Comparison of ENCODE assay signal across 12 cellular contexts in the genomic region with DNA sequence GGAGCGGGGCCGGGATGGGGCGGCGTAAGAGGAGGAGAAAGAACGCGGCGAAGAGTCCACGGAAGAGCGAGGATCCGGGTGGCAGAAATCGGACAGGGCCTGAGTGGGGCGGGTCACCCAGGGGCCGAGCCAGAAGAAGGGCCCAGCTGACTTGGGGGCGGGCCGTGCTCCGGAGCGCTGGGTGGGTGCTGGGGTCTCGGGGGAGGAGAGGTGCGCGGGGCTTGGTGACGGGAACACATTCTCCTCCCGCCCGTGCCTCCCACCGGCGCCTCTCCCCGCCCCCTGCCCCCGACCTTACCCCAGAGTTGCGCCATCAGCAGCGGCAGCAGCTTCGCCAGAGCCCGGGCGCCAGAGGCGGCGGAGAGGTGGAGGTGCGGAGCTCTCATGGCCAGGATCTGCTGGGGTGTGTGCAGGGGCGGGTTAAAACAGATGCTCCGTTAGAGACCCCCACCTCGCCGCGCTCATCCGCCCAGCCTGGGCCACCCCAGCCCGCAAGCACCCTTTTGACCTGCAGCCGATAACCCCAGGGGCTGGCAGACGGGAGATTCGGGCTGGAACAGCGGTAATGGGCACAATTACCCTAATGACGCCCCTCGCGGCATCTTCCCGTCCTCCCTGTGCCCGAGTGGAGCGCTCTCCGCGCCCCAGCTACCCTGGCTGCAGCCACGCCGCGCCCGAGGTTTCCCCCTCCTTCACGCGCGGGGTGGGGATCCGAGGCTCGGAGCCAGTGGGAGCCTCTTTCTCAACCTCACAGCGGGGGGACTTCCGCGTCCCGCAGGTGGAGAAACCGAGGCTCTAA. TPM values are rescaled to one million over a fixed set of nuclear protein-coding genes. Genes with fewer than 3 reads are reported as not detected.
DNase-seq lines count a peak whose midpoint lies in the region; ATAC-seq, FAIRE-seq and TF ChIP-seq lines count a peak whose summit lies in the region.
"Had no signal": no experiment of that assay in that cellular context is flagged by ENCODE, and none has a peak within 500 bp of the region (broad histone marks: within the 10 kb centered on the region; RNA-seq: fewer than 3 reads in every experiment).

No MANE protein-coding gene starts in this region.

- H3K4me3 Mint-ChIP-seq in activated naive CD8-positive, alpha-beta T cell treated with anti-CD3 and anti-CD28 coated beads, Interleukin-2, amount 10 ng/mL, durations not matched to agents 7 days and 5 days = peak overlapping the region; percentile 72
- H3K4me3 Mint-ChIP-seq: activated CD4-positive, alpha-beta memory T cell treated with anti-CD3 and anti-CD28 coated beads, Interleukin-2, amount 10 ng/mL, durations not matched to agents 7 days and 5 days had no signal

- H3K9me3 Mint-ChIP-seq in activated naive CD8-positive, alpha-beta T cell treated with anti-CD3 and anti-CD28 coated beads, Interleukin-2, amount 10 ng/mL, durations not matched to agents 7 days and 5 days = no peaks in the 10 kb centered on the region
- H3K9me3 Mint-ChIP-seq: activated CD4-positive, alpha-beta memory T cell treated with anti-CD3 and anti-CD28 coated beads, Interleukin-2, amount 10 ng/mL, durations not matched to agents 7 days and 5 days had no signal

- no peaks in the 10 kb centered on the region for H3K36me3 Mint-ChIP-seq in activated naive CD8-positive, alpha-beta T cell treated with anti-CD3 and anti-CD28 coated beads, Interleukin-2, amount 10 ng/mL, durations not matched to agents 7 days and 5 days

- H3K27ac Mint-ChIP-seq in activated naive CD8-positive, alpha-beta T cell treated with anti-CD3 and anti-CD28 coated beads, Interleukin-2, amount 10 ng/mL, durations not matched to agents 7 days and 5 days = no peak overlapping the region
- H3K27ac Mint-ChIP-seq: activated CD4-positive, alpha-beta memory T cell treated with anti-CD3 and anti-CD28 coated beads, Interleukin-2, amount 10 ng/mL, durations not matched to agents 7 days and 5 days had no signal

- POLR2A ChIA-PET in activated naive CD8-positive, alpha-beta T cell treated with anti-CD3 and anti-CD28 coated beads, Interleukin-2, amount 10 ng/mL, durations not matched to agents 7 days and 5 days (lab: Charles Lee) = interaction anchor here (1.0 kb wide), 1 partner anchor 8 kb away, joined by 3 read pairs; no protein-coding TSS in a partner anchor

- peaks cover 25% of the 10 kb centered on the region for H3K4me1 Mint-ChIP-seq in activated naive CD8-positive, alpha-beta T cell treated with anti-CD3 and anti-CD28 coated beads, Interleukin-2, amount 10 ng/mL, durations not matched to agents 7 days and 5 days

- no peak for TF ChIP-seq POLR2A in stomach (IDR thresholded peaks at IDR 0.05)
- no peak for TF ChIP-seq POLR2A in H54 (IDR thresholded peaks at IDR 0.05; ENCODE audit: low read depth, low read length)

- 2 to 3% (median 2%) methylated on average over 40 to 68 of the region's 68 CpGs for WGBS in stomach, 5 donors

- H3K36me3 ChIP-seq in stomach = no peaks in the 10 kb centered on the region

- TF ChIP-seq EP300 in stomach (IDR thresholded peaks at IDR 0.05) = no peak

- DNase-seq in SIG-M5 treated with dmso at 0.1 percent for 504 hours (lab: John Stamatoyannopoulos, UW; ENCODE audit: unreplicated experiment) = peak; percentile 5
- DNase-seq in SIG-M5 (lab: John Stamatoyannopoulos, UW) = no peak
- DNase-seq in activated naive CD8-positive, alpha-beta T cell treated with anti-CD3 and anti-CD28 coated beads, Interleukin-2, amount 10 ng/mL, durations not matched to agents 7 days and 5 days = no peak
- peak; percentile 61 for DNase-seq in iPS-NIHi11 (ENCODE audit: low spot score)
- DNase-seq in stomach = peak; percentile 43
- no peak for DNase-seq in H54 (ENCODE audit: insufficient read length, low spot score)
- DNase-seq: activated CD4-positive, alpha-beta memory T cell treated with anti-CD3 and anti-CD28 coated beads, Interleukin-2, amount 10 ng/mL, durations not matched to agents 7 days and 5 days; NCI-H1694 had no signal

- intact Hi-C loops in stomach (cut with DNase I; ENCODE audit: low total_unique reads) = loop anchor here (2.0 kb wide), 1 partner anchor 76 kb away; no protein-coding TSS in a partner anchor

- peaks cover 8 to 82% (median 43%) of the 10 kb centered on the region in 3 donors for H3K27me3 ChIP-seq in stomach

- peak overlapping the region in 2 of 5 donors; percentile 12 to 46 for H3K27ac ChIP-seq in stomach
- H3K27ac ChIP-seq: C4-2B had no signal

- no peak for TF ChIP-seq CTCF in stomach (IDR thresholded peaks at IDR 0.05)

- FAIRE-seq in H54 (lab: Jason Lieb, UNC) = no peak

- ATAC-seq in activated naive CD8-positive, alpha-beta T cell treated with anti-CD3 and anti-CD28 coated beads, Interleukin-2, amount 10 ng/mL, durations not matched to agents 7 days and 5 days (ENCODE audit: low read depth) = no peak
- no peak for ATAC-seq in GM19467 (IDR thresholded peaks at IDR 0.05; ENCODE audit: unreplicated experiment)
- no peak for ATAC-seq in GM21447 (IDR thresholded peaks at IDR 0.05; ENCODE audit: unreplicated experiment)

- H3K27me3 Mint-ChIP-seq in activated naive CD8-positive, alpha-beta T cell treated with anti-CD3 and anti-CD28 coated beads, Interleukin-2, amount 10 ng/mL, durations not matched to agents 7 days and 5 days = peaks cover 64% of the 10 kb centered on the region

- H3K9me3 ChIP-seq in stomach = no peaks in the 10 kb centered on the region

- peak overlapping the region; percentile 29 to 54 (median 40) for H3K4me3 ChIP-seq in stomach

- H3K4me1 ChIP-seq in stomach = peaks cover 27 to 48% (median 45%) of the 10 kb centered on the region in 4 donors

RNA-seq across cellular contexts. Expression of a gene that starts 0.6 kb away (rescaled TPM):
- not detected for total RNA-seq in activated naive CD8-positive, alpha-beta T cell treated with anti-CD3 and anti-CD28 coated beads, Interleukin-2, amount 10 ng/mL, durations not matched to agents 7 days and 5 days
- 1 to 10 TPM in 1 of 5 donors, not detected in 4; 1.3 TPM for total RNA-seq in stomach
- polyA plus RNA-seq in stomach = 10 to 100 TPM in 1 of 3 donors, 1 to 10 TPM in 2; 2.1 to 62.7 (median 3.8) TPM
- total RNA-seq: activated CD4-positive, alpha-beta memory T cell treated with anti-CD3 and anti-CD28 coated beads, Interleukin-2, amount 10 ng/mL, durations not matched to agents 7 days and 5 days; fibroblast of lung had no signal

RNA-seq across cellular contexts. Expression of a gene that starts 7.5 kb away (rescaled TPM):
- not detected for total RNA-seq in activated naive CD8-positive, alpha-beta T cell treated with anti-CD3 and anti-CD28 coated beads, Interleukin-2, amount 10 ng/mL, durations not matched to agents 7 days and 5 days
- 100 to 1,000 TPM in 1 of 5 donors, 10 to 100 TPM in 2, 1 to 10 TPM in 1, not detected in 1; 1.8 to 128 (median 26.0) TPM for total RNA-seq in stomach
- 100 to 1,000 TPM in 1 of 3 donors, 10 to 100 TPM in 2; 34.1 to 152 (median 71.8) TPM for polyA plus RNA-seq in stomach
- total RNA-seq: activated CD4-positive, alpha-beta memory T cell treated with anti-CD3 and anti-CD28 coated beads, Interleukin-2, amount 10 ng/mL, durations not matched to agents 7 days and 5 days; fibroblast of lung had no signal
- polyA plus RNA-seq: fibroblast of lung had no signal

RNA-seq across cellular contexts. Expression of a gene that starts 15.9 kb away (rescaled TPM):
- not detected for total RNA-seq in activated naive CD8-positive, alpha-beta T cell treated with anti-CD3 and anti-CD28 coated beads, Interleukin-2, amount 10 ng/mL, durations not matched to agents 7 days and 5 days
- not detected for total RNA-seq in stomach
- 10 to 100 TPM in 1 of 3 donors, 1 to 10 TPM in 1, not detected in 1; 2.0 to 26.5 TPM for polyA plus RNA-seq in stomach
- total RNA-seq: activated CD4-positive, alpha-beta memory T cell treated with anti-CD3 and anti-CD28 coated beads, Interleukin-2, amount 10 ng/mL, durations not matched to agents 7 days and 5 days; fibroblast of lung had no signal
- polyA plus RNA-seq: fibroblast of lung had no signal

RNA-seq across cellular contexts. Expression of a gene that starts 17.5 kb away (rescaled TPM):
- total RNA-seq in activated naive CD8-positive, alpha-beta T cell treated with anti-CD3 and anti-CD28 coated beads, Interleukin-2, amount 10 ng/mL, durations not matched to agents 7 days and 5 days = not detected
- total RNA-seq in stomach = not detected
- polyA plus RNA-seq in stomach = 100 to 1,000 TPM in 1 of 3 donors, not detected in 2; 116 TPM
- total RNA-seq: activated CD4-positive, alpha-beta memory T cell treated with anti-CD3 and anti-CD28 coated beads, Interleukin-2, amount 10 ng/mL, durations not matched to agents 7 days and 5 days; fibroblast of lung had no signal
- polyA plus RNA-seq: fibroblast of lung had no signal

RNA-seq across cellular contexts. Expression of a gene that starts 35.2 kb away (rescaled TPM):
- not detected for total RNA-seq in activated naive CD8-positive, alpha-beta T cell treated with anti-CD3 and anti-CD28 coated beads, Interleukin-2, amount 10 ng/mL, durations not matched to agents 7 days and 5 days
- not detected for total RNA-seq in stomach
- polyA plus RNA-seq in stomach = 1 to 10 TPM in 1 of 3 donors, not detected in 2; 7.8 TPM
- total RNA-seq: activated CD4-positive, alpha-beta memory T cell treated with anti-CD3 and anti-CD28 coated beads, Interleukin-2, amount 10 ng/mL, durations not matched to agents 7 days and 5 days; fibroblast of lung had no signal
- polyA plus RNA-seq: fibroblast of lung had no signal

Comparison
In these comparisons a context has a peak if more than half of its experiments do, and no peak if none do; other contexts are left out.
1. DNase-seq: peak in SIG-M5 treated with dmso at 0.1 percent for 504 hours (single experiment), iPS-NIHi11 (single experiment) and stomach (single experiment); none in SIG-M5 (single experiment), activated naive CD8-positive, alpha-beta T cell treated with anti-CD3 and anti-CD28 coated beads, Interleukin-2, amount 10 ng/mL, durations not matched to agents 7 days and 5 days (single experiment) and H54 (single experiment).